9 cellular contexts compared by ENCODE assay signal in the genomic region with DNA sequence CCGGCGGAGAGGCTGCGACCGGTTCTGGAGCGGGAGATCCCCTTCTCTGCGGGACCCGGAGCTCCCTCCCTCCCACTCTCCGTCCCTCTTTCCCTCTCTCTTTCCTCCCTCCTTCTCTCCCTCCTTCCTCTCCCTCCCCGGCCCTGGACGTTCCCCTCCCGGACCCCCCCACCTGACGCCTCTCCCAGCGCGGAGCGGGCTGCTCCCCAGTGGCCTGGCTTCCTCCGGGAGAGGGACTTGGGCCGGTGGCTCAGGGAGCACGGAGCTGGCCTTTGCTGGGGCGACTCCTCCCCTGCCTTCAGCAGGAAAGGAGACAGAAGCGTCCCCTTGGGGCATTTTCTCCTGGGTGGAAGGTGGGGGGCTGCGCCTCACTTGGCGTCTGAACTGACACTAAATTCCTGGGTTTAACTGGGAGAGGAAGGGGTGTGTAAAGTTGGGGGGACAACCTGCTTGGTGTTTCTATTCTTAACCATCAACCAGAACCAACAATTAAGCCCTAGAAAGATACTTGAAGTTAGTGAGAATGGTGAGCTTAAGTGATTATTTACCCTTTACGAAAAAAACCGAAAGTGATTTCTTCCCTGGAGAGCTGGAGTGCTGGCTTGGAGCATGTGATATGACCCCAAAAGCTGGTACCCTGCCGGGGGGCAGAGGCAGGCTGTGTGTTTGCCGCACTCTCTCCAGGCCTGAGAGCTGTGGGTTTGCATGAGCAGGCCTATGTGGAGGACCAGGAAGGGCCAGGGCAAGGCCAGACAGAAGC. TPM values are rescaled to one million over a fixed set of nuclear protein-coding genes. Genes with fewer than 3 reads are reported as not detected.
A peak's percentile ranks its signal among the peaks of the same experiment; 100 is the strongest.
DNase-seq lines count a peak whose midpoint lies in the region; ATAC-seq, FAIRE-seq and TF ChIP-seq lines count a peak whose summit lies in the region.
"Had no signal": no experiment of that assay in that cellular context is flagged by ENCODE, and none has a peak within 500 bp of the region (broad histone marks: within the 10 kb centered on the region; RNA-seq: fewer than 3 reads in every experiment).

No MANE protein-coding gene starts in this region.

- H2AFZ ChIP-seq in HepG2 (ENCODE audit: low read length): no peak overlapping the region

- DNase-seq in Right ventricle myocardium inferior (ENCODE audit: missing footprints) (peak; percentile 49), Right ventricle myocardium superior (no peak), astrocyte of the cerebellum (ENCODE audit: low read depth) (no peak), HepG2 (ENCODE audit: low spot score) (no peak), upper lobe of right lung (no peak), SIG-M5 treated with dmso at 0.1 percent for 504 hours (lab: John Stamatoyannopoulos, UW; ENCODE audit: unreplicated experiment) (no peak)

- intact Hi-C loops in Right ventricle myocardium inferior (cut with DNase I): loop anchor here (5.0 kb wide), 1 partner anchor 382 kb away; no protein-coding TSS in a partner anchor
- intact Hi-C loops in Right ventricle myocardium superior (cut with DNase I): no loop called here
- intact Hi-C loops in HepG2 (cut with micrococcal nuclease; ENCODE audit: unreplicated experiment): loop anchor here (10.0 kb wide), 1 partner anchor 124 kb away; a partner anchor contains a TSS
- intact Hi-C loops in upper lobe of right lung (cut with DNase I): no loop called here

- TF ChIP-seq CTCF in astrocyte of the cerebellum (IDR thresholded peaks at IDR 0.05; ENCODE audit: low read depth, low read length, missing control alignments) (no peak), HepG2 (CRISPR knock-in tag; IDR thresholded peaks at IDR 0.05) (no peak), upper lobe of right lung (IDR thresholded peaks at IDR 0.05) (no peak)

- peaks cover 69% of the 10 kb centered on the region for H3K4me1 ChIP-seq in HepG2 (ENCODE audit: insufficient read depth, low read length)
- H3K4me1 ChIP-seq in upper lobe of right lung: peaks cover 17% of the 10 kb centered on the region

- FAIRE-seq in HepG2 (lab: Jason Lieb, UNC): no peak
- FAIRE-seq: TTC549 had no signal

- 0 out of 2 replicates have a peak, but pooled peaks cover 7% of the 10 kb centered on the region for H4K20me1 ChIP-seq in HepG2 (ENCODE audit: insufficient read depth, low read length)

- H3K36me3 ChIP-seq in HepG2 (replicated peaks in 1 of 2; ENCODE audit: control insufficient read depth in 1 of 2, insufficient read depth in 2 of 2, low read length in 2 of 2) (peaks cover 3 to 4% of the 10 kb centered on the region in 2 experiments; a peak in 2 of 5 replicates), upper lobe of right lung (no peaks in the 10 kb centered on the region)

- ATAC-seq in Right ventricle myocardium inferior (no peak), Right ventricle myocardium superior (ENCODE audit: poor library complexity) (no peak), HepG2 (peak; percentile 26), upper lobe of right lung (peak; percentile 1), HG02798 (IDR thresholded peaks at IDR 0.05; ENCODE audit: poor library complexity, unreplicated experiment) (no peak), GM18498 (IDR thresholded peaks at IDR 0.05; ENCODE audit: unreplicated experiment) (no peak)

- BruUV-seq in HepG2 (replicated peaks; lab: Mats Ljungman, UMichigan): TSS peak; percentile 64

- TF ChIP-seq EP300 in HepG2 (IDR thresholded peaks at IDR 0.05; ENCODE audit: low read depth in 2 of 2, low read length in 2 of 2): no peak
- TF ChIP-seq EP300 in HepG2 (CRISPR knock-in tag; IDR thresholded peaks at IDR 0.05; ENCODE audit: borderline replicate concordance): no peak

- H3K27ac ChIP-seq in HepG2 (ENCODE audit: extremely low read length, insufficient read depth, low read length) (peak overlapping the region; percentile 73), upper lobe of right lung (no peak overlapping the region)

- in situ Hi-C loops in astrocyte of the cerebellum (cut with HindIII; ENCODE audit: low sequenced_read_pairs): no loop called here
- in situ Hi-C loops in HepG2 (cut with HindIII; ENCODE audit: extremely low pct_ligation_motif_present, low pct_unique_long_range_greater_than_20kb): no loop called here

- peak overlapping the region; percentile 99 for H3K4me2 ChIP-seq in HepG2 (ENCODE audit: low read depth, low read length)

- CTCF ChIA-PET in HepG2 (lab: Yijun Ruan, JAX; ENCODE audit: low intra/inter-chr PET ratio, low total read pairs): no interaction called here

- H3K4me3 ChIP-seq in astrocyte of the cerebellum (ENCODE audit: low read depth, low read length): peak overlapping the region; percentile 50
- H3K4me3 ChIP-seq in HepG2 (replicated peaks in 1 of 3; ENCODE audit: insufficient read depth in 1 of 3, low read depth in 2 of 3, low read length in 3 of 3): peak overlapping the region; percentile 82 to 97 (median 94)
- peak overlapping the region; percentile 44 for H3K4me3 ChIP-seq in upper lobe of right lung

- peak overlapping the region; percentile 87 for H3K9ac ChIP-seq in HepG2 (ENCODE audit: insufficient read depth, low read depth, low read length)

- TF ChIP-seq RAD21 in HepG2 (CRISPR knock-in tag; IDR thresholded peaks at IDR 0.05): no peak

- 0 out of 4 replicates have a peak, but pooled peaks of 1 of the 2 experiments have one; percentile 42 for TF ChIP-seq POLR2A in HepG2 (IDR thresholded peaks at IDR 0.05; ENCODE audit: insufficient read depth in 1 of 2, low read depth in 2 of 2, low read length in 2 of 2)

- H3K9me3 ChIP-seq in HepG2 (ENCODE audit: low read length) (no peaks in the 10 kb centered on the region), upper lobe of right lung (no peaks in the 10 kb centered on the region)

- WGBS in HepG2 (ENCODE audit: low lambda C conversion rate): 2% methylated on average over 23 of the region's 26 CpGs

- no peaks in the 10 kb centered on the region; a peak in 1 of 5 replicates for H3K27me3 ChIP-seq in HepG2 (ENCODE audit: control insufficient read depth in 1 of 2, insufficient read depth in 2 of 2, low read length in 2 of 2)
- H3K27me3 ChIP-seq in upper lobe of right lung: no peaks in the 10 kb centered on the region

- H3K79me2 ChIP-seq in HepG2 (ENCODE audit: insufficient read depth, low read length): peaks cover 30% of the 10 kb centered on the region

- POLR2A ChIA-PET in HepG2 (lab: Yijun Ruan, JAX): interaction anchor here (0.6 to 2.8 kb wide), 11 partner anchors 7 to 134 kb away, joined by 3 to 34 read pairs (median 6); a partner anchor contains a TSS

RNA-seq across cellular contexts. Expression of a gene that starts 0.8 kb away (rescaled TPM):
- total RNA-seq in Right ventricle myocardium inferior (0.54 TPM), Right ventricle myocardium superior (1.2 TPM), HepG2 (2016; rRNA removed; fragmentation: Illumina TruSeq; extraction: Trizol) (7.6 and 13.3 TPM in 2 replicates), upper lobe of right lung (9.5 TPM)
- total RNA-seq in HepG2 (2016; cell fraction: cytosol; rRNA removed; fragmentation: Illumina TruSeq; extraction: Trizol; ENCODE audit: low read depth): 7.4 and 7.6 TPM in 2 replicates
- 6.9 and 15.0 TPM in 2 replicates for total RNA-seq in HepG2 (2016; cell fraction: insoluble cytoplasmic fraction; rRNA removed; fragmentation: Illumina TruSeq; extraction: Trizol)
- 13.7 and 13.8 TPM in 2 replicates for total RNA-seq in HepG2 (2016; cell fraction: membrane; rRNA removed; fragmentation: Illumina TruSeq; extraction: Trizol)
- 16.9 and 26.9 TPM in 2 replicates for total RNA-seq in HepG2 (2016; cell fraction: nucleus; rRNA removed; fragmentation: Illumina TruSeq; extraction: Trizol)
- polyA plus RNA-seq in HepG2 (2011; rRNA removed): 37.5 and 55.7 TPM in 2 replicates
- polyA plus RNA-seq in HepG2 (2011; cell fraction: cytosol; rRNA removed): 29.8 and 35.9 TPM in 2 replicates
- polyA plus RNA-seq in HepG2 (2011; cell fraction: nucleus; rRNA removed): 186 and 193 TPM in 2 replicates
- 30.1 and 41.7 TPM in 2 replicates for polyA plus RNA-seq in HepG2 (2012)
- 5.5 and 5.7 TPM in 2 replicates for polyA plus RNA-seq in HepG2 (2016; cell fraction: cytosol; fragmentation: Illumina TruSeq; extraction: Trizol; ENCODE audit: low read depth)
- polyA plus RNA-seq in HepG2 (2016; cell fraction: insoluble cytoplasmic fraction; fragmentation: Illumina TruSeq; extraction: Trizol; ENCODE audit: low read depth): 9.8 and 12.7 TPM in 2 replicates
- polyA plus RNA-seq in HepG2 (2016; cell fraction: membrane; fragmentation: Illumina TruSeq; extraction: Trizol; ENCODE audit: low read depth): 11.2 and 11.5 TPM in 2 replicates
- 72.0 and 77.2 TPM in 2 replicates for polyA plus RNA-seq in HepG2 (2016; cell fraction: nucleus; fragmentation: Illumina TruSeq; extraction: Trizol; ENCODE audit: insufficient read depth, low read depth)
- polyA minus RNA-seq in HepG2 (2011; rRNA and poly(A)+ RNA removed; ENCODE audit: low replicate concordance): 39.8 and 51.7 TPM in 2 replicates
- polyA minus RNA-seq in HepG2 (2011; cell fraction: cytosol; rRNA and poly(A)+ RNA removed): 21.2 and 22.1 TPM in 2 replicates
- 47.1 and 54.0 TPM in 2 replicates for polyA minus RNA-seq in HepG2 (2011; cell fraction: nucleus; rRNA and poly(A)+ RNA removed)

RNA-seq across cellular contexts. Expression of a gene that starts 12.6 kb away (rescaled TPM):
- 2.8 TPM for total RNA-seq in Right ventricle myocardium inferior
- 1.9 TPM for total RNA-seq in Right ventricle myocardium superior
- total RNA-seq in HepG2 (2016; rRNA removed; fragmentation: Illumina TruSeq; extraction: Trizol): 45.7 and 106 TPM in 2 replicates
- 46.6 and 48.3 TPM in 2 replicates for total RNA-seq in HepG2 (2016; cell fraction: cytosol; rRNA removed; fragmentation: Illumina TruSeq; extraction: Trizol; ENCODE audit: low read depth)
- total RNA-seq in HepG2 (2016; cell fraction: insoluble cytoplasmic fraction; rRNA removed; fragmentation: Illumina TruSeq; extraction: Trizol): 43.7 and 101 TPM in 2 replicates
- 27.1 and 30.3 TPM in 2 replicates for total RNA-seq in HepG2 (2016; cell fraction: membrane; rRNA removed; fragmentation: Illumina TruSeq; extraction: Trizol)
- 179 and 193 TPM in 2 replicates for total RNA-seq in HepG2 (2016; cell fraction: nucleus; rRNA removed; fragmentation: Illumina TruSeq; extraction: Trizol)
- 77.9 and 88.0 TPM in 2 replicates for polyA plus RNA-seq in HepG2 (2011; rRNA removed)
- polyA plus RNA-seq in HepG2 (2011; cell fraction: cytosol; rRNA removed): 20.9 and 33.5 TPM in 2 replicates
- polyA plus RNA-seq in HepG2 (2011; cell fraction: nucleus; rRNA removed): 552 and 945 TPM in 2 replicates
- 51.2 and 57.6 TPM in 2 replicates for polyA plus RNA-seq in HepG2 (2012)
- 6.7 and 7.8 TPM in 2 replicates for polyA plus RNA-seq in HepG2 (2016; cell fraction: cytosol; fragmentation: Illumina TruSeq; extraction: Trizol; ENCODE audit: low read depth)
- 40.2 and 46.3 TPM in 2 replicates for polyA plus RNA-seq in HepG2 (2016; cell fraction: insoluble cytoplasmic fraction; fragmentation: Illumina TruSeq; extraction: Trizol; ENCODE audit: low read depth)
- 13.5 and 16.8 TPM in 2 replicates for polyA plus RNA-seq in HepG2 (2016; cell fraction: membrane; fragmentation: Illumina TruSeq; extraction: Trizol; ENCODE audit: low read depth)
- polyA plus RNA-seq in HepG2 (2016; cell fraction: nucleus; fragmentation: Illumina TruSeq; extraction: Trizol; ENCODE audit: insufficient read depth, low read depth): 471 and 532 TPM in 2 replicates
- polyA minus RNA-seq in HepG2 (2011; rRNA and poly(A)+ RNA removed; ENCODE audit: low replicate concordance): 118 and 216 TPM in 2 replicates
- polyA minus RNA-seq in HepG2 (2011; cell fraction: cytosol; rRNA and poly(A)+ RNA removed): 14.8 and 19.6 TPM in 2 replicates
- 151 and 196 TPM in 2 replicates for polyA minus RNA-seq in HepG2 (2011; cell fraction: nucleus; rRNA and poly(A)+ RNA removed)
- total RNA-seq in upper lobe of right lung: 6.1 TPM

RNA-seq across cellular contexts. Expression of a gene that starts 44.3 kb away (rescaled TPM):
- total RNA-seq in Right ventricle myocardium inferior (82.2 TPM), Right ventricle myocardium superior (83.2 TPM), HepG2 (2016; rRNA removed; fragmentation: Illumina TruSeq; extraction: Trizol) (98.4 and 138 TPM in 2 replicates), upper lobe of right lung (162 TPM)
- 70.6 and 87.2 TPM in 2 replicates for total RNA-seq in HepG2 (2016; cell fraction: cytosol; rRNA removed; fragmentation: Illumina TruSeq; extraction: Trizol; ENCODE audit: low read depth)
- 75.7 and 144 TPM in 2 replicates for total RNA-seq in HepG2 (2016; cell fraction: insoluble cytoplasmic fraction; rRNA removed; fragmentation: Illumina TruSeq; extraction: Trizol)
- 50.6 and 58.6 TPM in 2 replicates for total RNA-seq in HepG2 (2016; cell fraction: membrane; rRNA removed; fragmentation: Illumina TruSeq; extraction: Trizol)
- total RNA-seq in HepG2 (2016; cell fraction: nucleus; rRNA removed; fragmentation: Illumina TruSeq; extraction: Trizol): 110 and 124 TPM in 2 replicates
- polyA plus RNA-seq in HepG2 (2011; rRNA removed): 206 and 274 TPM in 2 replicates
- polyA plus RNA-seq in HepG2 (2011; cell fraction: cytosol; rRNA removed): 65.2 and 80.6 TPM in 2 replicates
- 1,625 and 1,754 TPM in 2 replicates for polyA plus RNA-seq in HepG2 (2011; cell fraction: nucleus; rRNA removed)
- 188 and 209 TPM in 2 replicates for polyA plus RNA-seq in HepG2 (2012)
- polyA plus RNA-seq in HepG2 (2016; cell fraction: cytosol; fragmentation: Illumina TruSeq; extraction: Trizol; ENCODE audit: low read depth): 17.8 and 22.1 TPM in 2 replicates
- 69.5 and 77.6 TPM in 2 replicates for polyA plus RNA-seq in HepG2 (2016; cell fraction: insoluble cytoplasmic fraction; fragmentation: Illumina TruSeq; extraction: Trizol; ENCODE audit: low read depth)
- 24.7 and 32.6 TPM in 2 replicates for polyA plus RNA-seq in HepG2 (2016; cell fraction: membrane; fragmentation: Illumina TruSeq; extraction: Trizol; ENCODE audit: low read depth)
- polyA plus RNA-seq in HepG2 (2016; cell fraction: nucleus; fragmentation: Illumina TruSeq; extraction: Trizol; ENCODE audit: insufficient read depth, low read depth): 312 and 330 TPM in 2 replicates
- 107 and 121 TPM in 2 replicates for polyA minus RNA-seq in HepG2 (2011; rRNA and poly(A)+ RNA removed; ENCODE audit: low replicate concordance)
- 35.2 and 43.3 TPM in 2 replicates for polyA minus RNA-seq in HepG2 (2011; cell fraction: cytosol; rRNA and poly(A)+ RNA removed)
- 166 and 179 TPM in 2 replicates for polyA minus RNA-seq in HepG2 (2011; cell fraction: nucleus; rRNA and poly(A)+ RNA removed)

Comparison
In these comparisons a context has a peak if more than half of its experiments do, and no peak if none do; other contexts are left out.
1. intact Hi-C loops: an anchor here in Right ventricle myocardium inferior (5.0 kb wide) and HepG2 (10.0 kb wide); none called in Right ventricle myocardium superior and upper lobe of right lung.
2. ATAC-seq: peak in HepG2 (single experiment) and upper lobe of right lung (single experiment); none in Right ventricle myocardium inferior (single experiment), Right ventricle myocardium superior (single experiment), HG02798 (single experiment) and GM18498 (single experiment).
3. H3K4me3 ChIP-seq: peak in every context shown above with its lines; median percentile 94 in HepG2; 50 in astrocyte of the cerebellum; 44 in upper lobe of right lung.